ENCODE assay signal across 21 cellular contexts in genomic region chr5:142957528-142957927, GRCh38.
DNase-seq lines count a peak whose midpoint lies in the region; ATAC-seq, FAIRE-seq and TF ChIP-seq lines count a peak whose summit lies in the region.
"Had no signal": no experiment of that assay in that cellular context is flagged by ENCODE, and none has a peak within 500 bp of the region (broad histone marks: within the 10 kb centered on the region; RNA-seq: fewer than 3 reads in every experiment).

No MANE protein-coding gene starts in this region.

- H3K27ac ChIP-seq in heart left ventricle: peak overlapping the region in 11 of 12 donors; percentile 4 to 60 (median 50)
- H3K27ac ChIP-seq in thyroid gland: peak overlapping the region in 1 of 3 donors; percentile 36
- H3K27ac ChIP-seq in WERI-Rb-1: no peak overlapping the region
- H3K27ac ChIP-seq: PC-9 had no signal

- H3K27me3 Mint-ChIP-seq in immature natural killer cell (ENCODE audit: low read depth in 3 of 3): peaks cover 0 to 1% (median 0%) of the 10 kb centered on the region in 3 donors
- H3K27me3 Mint-ChIP-seq: CD4-positive, CD25-positive, alpha-beta regulatory T cell had no signal

- TF ChIP-seq POLR2A in heart left ventricle (IDR thresholded peaks at IDR 0.05) (no peak), thyroid gland (IDR thresholded peaks at IDR 0.05) (no peak)

- ATAC-seq in heart left ventricle: peak in 3 of 4 donors; percentile 75 to 82 (median 82)
- ATAC-seq: GM12878, GM23338 had no signal

- H3K4me3 ChIP-seq in choroid plexus epithelial cell (ENCODE audit: low read depth, low read length) (no peak overlapping the region), heart left ventricle (no peak overlapping the region), thyroid gland (replicated peaks in 1 of 3) (no peak overlapping the region), WERI-Rb-1 (ENCODE audit: low read depth, low read length) (no peak overlapping the region)
- H3K4me3 ChIP-seq: GM12878, GM23338, HAP-1, PC-9 had no signal

- peaks cover 0 to 31% (median 30%) of the 10 kb centered on the region in 3 donors for H3K36me3 Mint-ChIP-seq in immature natural killer cell

- H3K9me3 ChIP-seq in heart left ventricle (no peaks in the 10 kb centered on the region), thyroid gland (no peaks in the 10 kb centered on the region), WERI-Rb-1 (ENCODE audit: severe bottlenecking) (no peaks in the 10 kb centered on the region)
- H3K9me3 ChIP-seq: HAP-1 had no signal

- WGBS in heart left ventricle, 4 donors: 43 to 52% (median 49%) methylated on average over 7 of the region's 7 CpGs
- WGBS in thyroid gland, 2 donors: 14 to 22% methylated on average over 7 of the region's 7 CpGs

- peak overlapping the region; percentile 31 to 85 (median 44) for H3K27ac Mint-ChIP-seq in immature natural killer cell
- H3K27ac Mint-ChIP-seq: GM23338 had no signal

- intact Hi-C loops in heart left ventricle (cut with DNase I): no loop called here
- intact Hi-C loops in thyroid gland (cut with DNase I): no loop called here

- DNase-seq in choroid plexus epithelial cell (ENCODE audit: low read depth) (peak; percentile 43), heart left ventricle (peak in 2 of 5 donors; percentile 24 to 27), immature natural killer cell (no peak), thyroid gland (peak; percentile 38 to 40), HTR-8/SVneo (ENCODE audit: insufficient read length, low spot score) (no peak), NCI-H2029 treated with DMSO at 0.1 percent for 48 hours (lab: John Stamatoyannopoulos, UW) (no peak), WERI-Rb-1 (no peak)
- DNase-seq: CD4-positive, CD25-positive, alpha-beta regulatory T cell; COR-L47; DMS79; KG1; NCI-H1092; NCI-H1436; NCI-H1930; NCI-H2227 treated with DMSO at 0.1 percent for 48 hours; NCI-H510A; PC-9; RPMI8226 had no signal

- FAIRE-seq in HTR-8/SVneo (lab: Jason Lieb, UNC): no peak
- FAIRE-seq: GM12878 had no signal

- peak overlapping the region in 2 of 5 donors; percentile 2 to 40 for H3K4me3 Mint-ChIP-seq in immature natural killer cell
- H3K4me3 Mint-ChIP-seq: CD4-positive, CD25-positive, alpha-beta regulatory T cell; GM23338 had no signal

- TF ChIP-seq CTCF in choroid plexus epithelial cell (conservative IDR thresholded peaks at IDR 0.05; ENCODE audit: low read depth, low read length) (no peak), heart left ventricle (IDR thresholded peaks at IDR 0.05) (no peak), thyroid gland (IDR thresholded peaks at IDR 0.05) (no peak), WERI-Rb-1 (IDR thresholded peaks at IDR 0.05; ENCODE audit: low read depth, low read length) (no peak)

- peaks cover 0 to 77% (median 37%) of the 10 kb centered on the region in 12 donors for H3K4me1 ChIP-seq in heart left ventricle
- peaks cover 9 to 25% of the 10 kb centered on the region in 2 donors for H3K4me1 ChIP-seq in thyroid gland
- H3K4me1 ChIP-seq: HAP-1 had no signal

- peaks cover 81 to 96% of the 10 kb centered on the region in 2 donors for H3K4me1 Mint-ChIP-seq in immature natural killer cell

- H3K9me3 Mint-ChIP-seq in immature natural killer cell: no peaks in the 10 kb centered on the region
- H3K9me3 Mint-ChIP-seq: CD4-positive, CD25-positive, alpha-beta regulatory T cell; GM23338 had no signal

- H3K36me3 ChIP-seq in heart left ventricle: peaks cover 0 to 4% (median 0%) of the 10 kb centered on the region in 9 donors
- no peaks in the 10 kb centered on the region for H3K36me3 ChIP-seq in thyroid gland
- H3K36me3 ChIP-seq in WERI-Rb-1: no peaks in the 10 kb centered on the region
- H3K36me3 ChIP-seq: HAP-1 had no signal

- H3K27me3 ChIP-seq in heart left ventricle: no peaks in the 10 kb centered on the region
- no peaks in the 10 kb centered on the region for H3K27me3 ChIP-seq in thyroid gland
- no peaks in the 10 kb centered on the region for H3K27me3 ChIP-seq in WERI-Rb-1 (ENCODE audit: insufficient read depth, low read depth, severe bottlenecking)

Comparison
In these comparisons a context has a peak if more than half of its experiments do, and no peak if none do; other contexts are left out.
1. DNase-seq: peak in choroid plexus epithelial cell (single experiment) and thyroid gland (2 of 2); none in immature natural killer cell (0 of 3), HTR-8/SVneo (single experiment), NCI-H2029 treated with DMSO at 0.1 percent for 48 hours (single experiment) and WERI-Rb-1 (single experiment).